Comparison of ENCODE assay signal across 20 cellular contexts in the genomic region with DNA sequence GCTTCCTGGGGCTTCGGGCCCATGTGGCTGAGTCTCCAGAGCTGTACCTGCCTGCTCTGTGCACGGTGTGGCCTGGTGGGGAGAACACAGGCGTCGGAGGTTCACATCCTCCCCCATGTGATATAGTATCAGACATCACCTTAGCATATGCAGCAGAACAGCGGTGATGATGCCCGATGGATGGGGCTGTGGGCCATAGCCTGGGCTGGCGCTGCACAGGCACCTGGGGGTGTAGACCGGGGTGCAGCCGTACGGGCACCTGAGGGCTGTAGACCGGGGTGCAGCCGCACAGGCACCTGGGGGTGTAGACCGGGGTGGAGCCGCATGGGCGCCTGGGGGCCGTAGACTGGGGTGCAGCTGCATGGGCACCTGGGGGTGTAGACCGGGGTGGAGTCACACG. TPM values are rescaled to one million over a fixed set of nuclear protein-coding genes. Genes with fewer than 3 reads are reported as not detected.
DNase-seq lines count a peak whose midpoint lies in the region; ATAC-seq and TF ChIP-seq lines count a peak whose summit lies in the region.
"Had no signal": no experiment of that assay in that cellular context is flagged by ENCODE, and none has a peak within 500 bp of the region (broad histone marks: within the 10 kb centered on the region; RNA-seq: fewer than 3 reads in every experiment).

No MANE protein-coding gene starts in this region.

- H4K91ac ChIP-seq in trophoblast cell (ENCODE audit: low read depth, low read length): peak overlapping the region; percentile 49

- no peak overlapping the region for H3K4me3 ChIP-seq in right atrium auricular region
- no peak overlapping the region for H3K4me3 ChIP-seq in PC-9
- H3K4me3 ChIP-seq in trophoblast cell (ENCODE audit: low read depth, low read length): no peak overlapping the region
- H3K4me3 ChIP-seq: BLaER1 had no signal

- H2BK120ac ChIP-seq in trophoblast cell (ENCODE audit: insufficient read depth, low read length, poor library complexity): peak overlapping the region; percentile 15

- ATAC-seq in Right ventricle myocardium superior (ENCODE audit: poor library complexity): no peak
- no peak for ATAC-seq in natural killer cell treated with Interleukin-12 subunit alpha and Interleukin-12 subunit beta and Interleukin-15 and Interleukin-18, amount 100 ng/mL, for 72 hours
- ATAC-seq in natural killer cell: no peak
- ATAC-seq in GM19463 (IDR thresholded peaks at IDR 0.05; ENCODE audit: unreplicated experiment): no peak
- ATAC-seq: HCT116 had no signal

- H4K20me1 ChIP-seq in PC-9 (ENCODE audit: insufficient read depth): no peaks in the 10 kb centered on the region
- H4K20me1 ChIP-seq: BLaER1 had no signal

- H2BK5ac ChIP-seq in trophoblast cell (ENCODE audit: low read depth, low read length, poor library complexity): no peak overlapping the region

- TF ChIP-seq CTCF in right atrium auricular region (IDR thresholded peaks at IDR 0.05): no peak
- TF ChIP-seq CTCF in natural killer cell (IDR thresholded peaks at IDR 0.05): no peak
- TF ChIP-seq CTCF in PC-9 (conservative IDR thresholded peaks at IDR 0.05): no peak

- peaks cover 4 to 9% of the 10 kb centered on the region in 2 donors for H3K4me1 Mint-ChIP-seq in natural killer cell treated with Interleukin-12 subunit alpha and Interleukin-12 subunit beta and Interleukin-15 and Interleukin-18, amount 100 ng/mL, for 72 hours (ENCODE audit: low read depth in 2 of 2)
- peaks cover 0 to 14% of the 10 kb centered on the region in 2 donors for H3K4me1 Mint-ChIP-seq in natural killer cell

- peak overlapping the region; percentile 44 for H3K18ac ChIP-seq in trophoblast cell (ENCODE audit: low read length)

- POLR2A ChIA-PET in PC-9 (lab: Charles Lee; ENCODE audit: unreplicated experiment): no interaction called here

- H2BK12ac ChIP-seq in trophoblast cell (ENCODE audit: low read length): peak overlapping the region; percentile 7

- H4K8ac ChIP-seq in trophoblast cell (ENCODE audit: low read depth, low read length): no peak overlapping the region

- peaks cover 29% of the 10 kb centered on the region for H3K36me3 Mint-ChIP-seq in natural killer cell treated with Interleukin-12 subunit alpha and Interleukin-12 subunit beta and Interleukin-15 and Interleukin-18, amount 100 ng/mL, for 72 hours
- peaks cover 18% of the 10 kb centered on the region for H3K36me3 Mint-ChIP-seq in natural killer cell

- H3K79me1 ChIP-seq in trophoblast cell (ENCODE audit: low read length): peaks cover 11% of the 10 kb centered on the region

- no CpG with 5 or more reads among the region's 18 CpGs for WGBS in trophoblast cell (ENCODE audit: extremely low coverage, insufficient coverage, insufficient read length)

- no peak overlapping the region for H3K27ac Mint-ChIP-seq in natural killer cell treated with Interleukin-12 subunit alpha and Interleukin-12 subunit beta and Interleukin-15 and Interleukin-18, amount 100 ng/mL, for 72 hours
- no peak overlapping the region for H3K27ac Mint-ChIP-seq in natural killer cell
- H3K27ac Mint-ChIP-seq: CD4-positive, CD25-positive, alpha-beta regulatory T cell; CD8-positive, alpha-beta memory T cell; HFFc6; IgD-negative memory B cell had no signal

- H3K23ac ChIP-seq in trophoblast cell (ENCODE audit: low read length): no peak overlapping the region

- no peak overlapping the region for H2AK5ac ChIP-seq in trophoblast cell (ENCODE audit: low read length)

- H3K4me2 ChIP-seq in PC-9: peak overlapping the region; percentile 73; the same call in 1 of the 2 replicates
- H3K4me2 ChIP-seq in trophoblast cell (ENCODE audit: low read length): no peak overlapping the region
- H3K4me2 ChIP-seq: BLaER1 had no signal

- H3K9me2 ChIP-seq in PC-9 (ENCODE audit: insufficient read depth): no peaks in the 10 kb centered on the region

- no peaks in the 10 kb centered on the region for H3K9me3 ChIP-seq in right atrium auricular region
- H3K9me3 ChIP-seq in PC-9 (ENCODE audit: insufficient read depth, low read depth): no peaks in the 10 kb centered on the region
- peaks cover 11% of the 10 kb centered on the region for H3K9me3 ChIP-seq in trophoblast cell (ENCODE audit: insufficient read depth, low read depth, low read length)
- H3K9me3 ChIP-seq: BLaER1 had no signal

- DNase-seq in Right ventricle myocardium superior: peak; percentile 18
- no peak for DNase-seq in right atrium auricular region (ENCODE audit: low spot score)
- DNase-seq in natural killer cell treated with Interleukin-12 subunit alpha and Interleukin-12 subunit beta and Interleukin-15 and Interleukin-18, amount 100 ng/mL, for 72 hours (ENCODE audit: low spot score): peak; percentile 37
- DNase-seq in natural killer cell: no peak
- no peak for DNase-seq in PC-9
- DNase-seq in trophoblast cell: no peak
- DNase-seq in activated gamma-delta T cell (lab: John Stamatoyannopoulos, UW): no peak
- DNase-seq: 8988T; CD4-positive, CD25-positive, alpha-beta regulatory T cell; COR-L47; GOT3; H7; HFFc6 had no signal

- peak overlapping the region; percentile 8 for H3K14ac ChIP-seq in trophoblast cell (ENCODE audit: low read length)

- no TSS peak for BruUV-seq in PC-9 (replicated peaks; lab: Mats Ljungman, UMichigan)

- no peaks in the 10 kb centered on the region for H3K27me3 Mint-ChIP-seq in natural killer cell treated with Interleukin-12 subunit alpha and Interleukin-12 subunit beta and Interleukin-15 and Interleukin-18, amount 100 ng/mL, for 72 hours
- no peaks in the 10 kb centered on the region for H3K27me3 Mint-ChIP-seq in natural killer cell (ENCODE audit: low read depth in 2 of 2)
- H3K27me3 Mint-ChIP-seq: CD4-positive, CD25-positive, alpha-beta regulatory T cell; CD8-positive, alpha-beta memory T cell; IgD-negative memory B cell had no signal

- H3K79me2 ChIP-seq in PC-9 (ENCODE audit: low read depth) (no peaks in the 10 kb centered on the region), trophoblast cell (ENCODE audit: control insufficient read depth, insufficient read depth, low read length, poor library complexity) (no peaks in the 10 kb centered on the region)

- CTCF ChIA-PET in PC-9 (lab: Charles Lee): interaction anchor here (0.6 kb wide), 1 partner anchor 11 kb away, joined by 3 read pairs; no protein-coding TSS in a partner anchor

- no peak overlapping the region for H2AFZ ChIP-seq in PC-9
- H2AFZ ChIP-seq in trophoblast cell (ENCODE audit: insufficient read depth, low read length, poor library complexity): no peak overlapping the region

- H3K9me3 Mint-ChIP-seq in natural killer cell treated with Interleukin-12 subunit alpha and Interleukin-12 subunit beta and Interleukin-15 and Interleukin-18, amount 100 ng/mL, for 72 hours: no peaks in the 10 kb centered on the region
- H3K9me3 Mint-ChIP-seq in natural killer cell: no peaks in the 10 kb centered on the region
- H3K9me3 Mint-ChIP-seq: CD4-positive, CD25-positive, alpha-beta regulatory T cell; CD8-positive, alpha-beta memory T cell; HFFc6; IgD-negative memory B cell had no signal

- H3K27me3 ChIP-seq in right atrium auricular region: no peaks in the 10 kb centered on the region
- no peaks in the 10 kb centered on the region for H3K27me3 ChIP-seq in PC-9 (ENCODE audit: insufficient read depth, low read depth)
- no peaks in the 10 kb centered on the region for H3K27me3 ChIP-seq in trophoblast cell (ENCODE audit: insufficient read depth, low read length)
- H3K27me3 ChIP-seq: BLaER1 had no signal

- H3K27ac ChIP-seq in right atrium auricular region (no peak overlapping the region), PC-9 (peak overlapping the region; percentile 85; the same call in 1 of the 2 replicates), trophoblast cell (ENCODE audit: low read depth, low read length) (no peak overlapping the region)
- H3K27ac ChIP-seq: BLaER1 had no signal

- H4K12ac ChIP-seq in trophoblast cell (ENCODE audit: low read depth, low read length): no peak overlapping the region

- no peak overlapping the region for H3K9ac ChIP-seq in trophoblast cell (ENCODE audit: low read length)
- H3K9ac ChIP-seq: BLaER1 had no signal

- intact Hi-C loops in Right ventricle myocardium superior (cut with DNase I) (no loop called here), natural killer cell (cut with micrococcal nuclease) (no loop called here), PC-9 (cut with micrococcal nuclease; ENCODE audit: unreplicated experiment) (no loop called here)

- H3K36me3 ChIP-seq in right atrium auricular region (peaks cover 63% of the 10 kb centered on the region), PC-9 (ENCODE audit: low read depth) (peaks cover 42% of the 10 kb centered on the region), trophoblast cell (ENCODE audit: control insufficient read depth in 1 of 2, insufficient read depth in 2 of 2, low read length in 2 of 2) (peaks cover 54 to 78% of the 10 kb centered on the region in 2 experiments)

- no peak overlapping the region for H3K4me3 Mint-ChIP-seq in natural killer cell treated with Interleukin-12 subunit alpha and Interleukin-12 subunit beta and Interleukin-15 and Interleukin-18, amount 100 ng/mL, for 72 hours
- H3K4me3 Mint-ChIP-seq in natural killer cell: no peak overlapping the region
- H3K4me3 Mint-ChIP-seq: CD4-positive, CD25-positive, alpha-beta regulatory T cell; CD8-positive, alpha-beta memory T cell; HFFc6; IgD-negative memory B cell had no signal

- no peak overlapping the region for H3K4ac ChIP-seq in trophoblast cell (ENCODE audit: low read depth, low read length)

- H3K4me1 ChIP-seq in right atrium auricular region (no peaks in the 10 kb centered on the region), PC-9 (replicated peaks; ENCODE audit: insufficient read depth) (peaks cover 23% of the 10 kb centered on the region), trophoblast cell (ENCODE audit: control insufficient read depth in 1 of 2, insufficient read depth in 2 of 2, low read length in 2 of 2) (peaks cover 16 to 18% of the 10 kb centered on the region in 2 experiments)

- H3F3A ChIP-seq in PC-9 (ENCODE audit: insufficient read depth, low read depth): peaks cover 27% of the 10 kb centered on the region

RNA-seq across cellular contexts. Expression of a gene that starts 29.2 kb away (rescaled TPM):
- total RNA-seq in Right ventricle myocardium superior (18.5 TPM), right atrium auricular region (10 to 100 TPM; 18.0 to 18.8 TPM), natural killer cell (100 to 1,000 TPM; 134 to 156 (median 150) TPM), PC-9 (2021) (118 and 120 TPM in 2 replicates)
- total RNA-seq in natural killer cell treated with Interleukin-12 subunit alpha and Interleukin-12 subunit beta and Interleukin-15 and Interleukin-18, amount 100 ng/mL, for 72 hours: 100 to 1,000 TPM; 117 to 129 TPM
- 32.7 and 33.1 TPM in 2 replicates for polyA plus RNA-seq in trophoblast cell (2013)

RNA-seq across cellular contexts. Expression of a gene that starts 34.0 kb away (rescaled TPM):
- total RNA-seq in Right ventricle myocardium superior (48.5 TPM), right atrium auricular region (10 to 100 TPM; 26.8 to 37.6 TPM), natural killer cell (10 to 100 TPM; 12.5 to 18.1 (median 15.9) TPM), PC-9 (2021) (118 and 311 TPM in 2 replicates)
- 100 to 1,000 TPM in 1 of 2 donors, 10 to 100 TPM in 1; 75.8 to 104 TPM for total RNA-seq in natural killer cell treated with Interleukin-12 subunit alpha and Interleukin-12 subunit beta and Interleukin-15 and Interleukin-18, amount 100 ng/mL, for 72 hours
- polyA plus RNA-seq in trophoblast cell (2013): 282 and 291 TPM in 2 replicates

RNA-seq across cellular contexts. Expression of a gene that starts 44.9 kb away (rescaled TPM):
- total RNA-seq in Right ventricle myocardium superior: not detected
- total RNA-seq in right atrium auricular region: not detected
- under 1 TPM in 1 of 2 donors, not detected in 1; 0.26 TPM for total RNA-seq in natural killer cell treated with Interleukin-12 subunit alpha and Interleukin-12 subunit beta and Interleukin-15 and Interleukin-18, amount 100 ng/mL, for 72 hours
- total RNA-seq in natural killer cell: under 1 TPM in 2 of 3 donors, not detected in 1; 0.19 to 0.25 TPM
- total RNA-seq in PC-9 (2021): not detected in 2 replicates
- polyA plus RNA-seq in trophoblast cell (2013): 0.06 TPM in 1 of 2 replicates, not detected in the other
- total RNA-seq: A673; CD4-positive, CD25-positive, alpha-beta regulatory T cell; CD8-positive, alpha-beta memory T cell; H7; HFFc6 had no signal
- polyA plus RNA-seq: AG04450; CD4-positive, CD25-positive, alpha-beta regulatory T cell; CD8-positive, alpha-beta memory T cell; IgD-negative memory B cell had no signal

RNA-seq across cellular contexts. Expression of a gene that starts 55.6 kb away (rescaled TPM):
- total RNA-seq in Right ventricle myocardium superior: not detected
- not detected for total RNA-seq in right atrium auricular region
- total RNA-seq in natural killer cell treated with Interleukin-12 subunit alpha and Interleukin-12 subunit beta and Interleukin-15 and Interleukin-18, amount 100 ng/mL, for 72 hours: not detected
- total RNA-seq in natural killer cell: not detected
- not detected in 2 replicates for total RNA-seq in PC-9 (2021)
- polyA plus RNA-seq in trophoblast cell (2013): not detected in 2 replicates
- total RNA-seq: A673; CD8-positive, alpha-beta memory T cell; H7; HFFc6 had no signal
- polyA plus RNA-seq: CD4-positive, CD25-positive, alpha-beta regulatory T cell; CD8-positive, alpha-beta memory T cell; IgD-negative memory B cell had no signal

Comparison
In these comparisons a context has a peak if more than half of its experiments do, and no peak if none do; other contexts are left out.
1. DNase-seq: peak in Right ventricle myocardium superior (single experiment) and natural killer cell treated with Interleukin-12 subunit alpha and Interleukin-12 subunit beta and Interleukin-15 and Interleukin-18, amount 100 ng/mL, for 72 hours (single experiment); none in right atrium auricular region (single experiment), natural killer cell (single experiment), PC-9 (0 of 2), trophoblast cell (0 of 2) and activated gamma-delta T cell (single experiment).